8 cellular contexts compared by ENCODE assay signal in the genomic region with DNA sequence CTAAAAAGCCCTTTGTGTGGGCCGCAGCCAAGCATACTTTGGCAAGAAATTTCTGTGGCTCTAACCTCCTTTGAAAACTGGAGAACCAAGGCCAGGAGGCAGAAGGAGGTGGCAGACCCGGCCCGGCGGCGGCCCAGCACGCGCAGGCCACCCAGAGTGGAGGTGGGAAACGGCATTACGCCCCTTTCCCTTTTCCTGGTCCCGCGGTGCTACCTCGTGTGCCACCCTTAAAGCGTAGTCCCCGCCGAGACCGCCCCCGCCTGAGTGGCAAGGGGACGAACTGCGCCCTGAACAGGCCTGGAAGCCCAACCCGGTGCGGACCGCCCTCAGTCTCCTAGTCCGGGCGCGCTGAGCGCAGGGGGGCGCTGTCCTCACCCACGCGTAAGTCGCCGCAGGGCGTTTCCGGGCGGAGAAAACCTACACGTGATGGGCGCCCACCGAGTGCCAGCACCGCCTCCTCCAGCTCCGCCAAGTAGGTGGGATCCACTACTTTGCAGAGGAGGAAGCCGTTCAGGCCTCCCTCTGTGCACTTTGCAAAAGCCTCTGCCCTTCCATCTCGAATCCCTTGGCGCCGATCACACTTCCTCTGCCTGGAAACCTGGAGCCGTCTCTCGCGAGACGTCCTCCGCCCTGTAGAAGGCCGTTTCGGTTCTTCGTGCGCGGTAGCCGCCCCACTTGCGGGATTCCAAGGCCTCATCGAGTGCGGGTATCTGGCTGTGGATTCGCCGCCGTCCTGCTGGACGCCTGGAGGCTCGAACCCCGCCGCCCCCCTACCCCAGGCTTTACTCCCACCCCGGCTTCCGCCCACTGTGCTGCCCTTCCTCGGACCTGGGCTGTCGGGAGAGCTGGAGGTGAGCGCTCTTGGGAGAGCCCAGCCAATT. TPM values are rescaled to one million over a fixed set of nuclear protein-coding genes. Genes with fewer than 3 reads are reported as not detected.
DNase-seq lines count a peak whose midpoint lies in the region; ATAC-seq and TF ChIP-seq lines count a peak whose summit lies in the region.

TSS of gene ACCS (plus strand) at position 420 of the 881 bp plus-strand sequence. CDS start 1,358 bp downstream, outside the sequence.

- H3K27ac Mint-ChIP-seq in activated CD4-positive, alpha-beta memory T cell treated with anti-CD3 and anti-CD28 coated beads, Interleukin-2, amount 10 ng/mL, durations not matched to agents 7 days and 5 days: peak within 1 kb of the TSS; percentile 82

- peaks cover 41% of the 10 kb centered on the region for H3K4me1 Mint-ChIP-seq in activated CD4-positive, alpha-beta memory T cell treated with anti-CD3 and anti-CD28 coated beads, Interleukin-2, amount 10 ng/mL, durations not matched to agents 7 days and 5 days

- ATAC-seq in GM19043 (IDR thresholded peaks at IDR 0.05; ENCODE audit: low read depth, unreplicated experiment): peak; percentile 96
- peak; percentile 95 for ATAC-seq in HG03342 (IDR thresholded peaks at IDR 0.05; ENCODE audit: unreplicated experiment)

- H3K27me3 Mint-ChIP-seq in activated CD4-positive, alpha-beta memory T cell treated with anti-CD3 and anti-CD28 coated beads, Interleukin-2, amount 10 ng/mL, durations not matched to agents 7 days and 5 days: no peaks in the 10 kb centered on the region

- H3K36me3 Mint-ChIP-seq in activated CD4-positive, alpha-beta memory T cell treated with anti-CD3 and anti-CD28 coated beads, Interleukin-2, amount 10 ng/mL, durations not matched to agents 7 days and 5 days (ENCODE audit: low read depth): peaks cover 17% of the 10 kb centered on the region

- H3K9me3 Mint-ChIP-seq in activated CD4-positive, alpha-beta memory T cell treated with anti-CD3 and anti-CD28 coated beads, Interleukin-2, amount 10 ng/mL, durations not matched to agents 7 days and 5 days: no peaks in the 10 kb centered on the region

- peak within 1 kb of the TSS; percentile 81 for H3K4me3 Mint-ChIP-seq in activated CD4-positive, alpha-beta memory T cell treated with anti-CD3 and anti-CD28 coated beads, Interleukin-2, amount 10 ng/mL, durations not matched to agents 7 days and 5 days

- intact Hi-C loops in dorsolateral prefrontal cortex (cut with DNase I): no loop called here
- intact Hi-C loops in lower leg skin (cut with DNase I; ENCODE audit: low total_unique reads): no loop called here

- H3K27ac ChIP-seq in dorsolateral prefrontal cortex: peak within 1 kb of the TSS in 58 of 59 donors; percentile 24 to 95 (median 84)

- H3K4me3 ChIP-seq in AG10803 (ENCODE audit: low read length) (peak within 1 kb of the TSS; percentile 77), dorsolateral prefrontal cortex (peak within 1 kb of the TSS; percentile 40 to 90 (median 79)), lower leg skin (ENCODE audit: low read depth, poor library complexity, severe bottlenecking) (peak within 1 kb of the TSS; percentile 82)

- no peaks in the 10 kb centered on the region for H3K27me3 ChIP-seq in dorsolateral prefrontal cortex

- TF ChIP-seq CTCF in AG10803 (conservative IDR thresholded peaks at IDR 0.05; ENCODE audit: low read length): peak; percentile 66
- peak; percentile 49 to 90 (median 78) for TF ChIP-seq CTCF in dorsolateral prefrontal cortex (IDR thresholded peaks at IDR 0.05 in 54 of 56, conservative IDR thresholded peaks at IDR 0.05 in 2 of 56; ENCODE audit: low read depth in 1 of 56, partially characterized antibody in 56 of 56)
- TF ChIP-seq CTCF in lower leg skin (IDR thresholded peaks at IDR 0.05): no peak

- DNase-seq in AG10803 (ENCODE audit: low read depth) (peak; percentile 97), NCI-H510A treated with DMSO at 0.1 percent for 48 hours (lab: John Stamatoyannopoulos, UW) (peak; percentile 21), dorsolateral prefrontal cortex (peak; percentile 79 to 92 (median 90)), lower leg skin (ENCODE audit: low spot score in 2 of 2) (peak; percentile 95 to 99)
- DNase-seq in activated CD4-positive, alpha-beta memory T cell treated with anti-CD3 and anti-CD28 coated beads, Interleukin-2, amount 10 ng/mL, durations not matched to agents 7 days and 5 days: peak; percentile 92
- DNase-seq in stimulated activated CD4-positive, alpha-beta T cell treated with anti-CD3 and anti-CD28 coated beads, Interleukin-4, amount 100 ng/mL, for 4 hours: peak; percentile 75 to 85

- WGBS in lower leg skin, 2 donors: 1% methylated on average over 43 to 66 of the region's 69 CpGs

- POLR2A ChIA-PET in activated CD4-positive, alpha-beta memory T cell treated with anti-CD3 and anti-CD28 coated beads, Interleukin-2, amount 10 ng/mL, durations not matched to agents 7 days and 5 days (lab: Charles Lee): interaction anchor here (1.0 to 2.2 kb wide), 2 partner anchors 17 to 29 kb away, joined by 3 to 6 read pairs; partner anchors contain the start of gene EXT2

- TF ChIP-seq POLR2A in lower leg skin (IDR thresholded peaks at IDR 0.05): no peak

- CTCF ChIA-PET in activated CD4-positive, alpha-beta memory T cell treated with anti-CD3 and anti-CD28 coated beads, Interleukin-2, amount 10 ng/mL, durations not matched to agents 7 days and 5 days (lab: Charles Lee): interaction anchor here (0.6 to 9.3 kb wide), 6 partner anchors 10 to 124 kb away, joined by 3 to 67 read pairs (median 4); partner anchors contain the start of gene EXT2

RNA-seq across cellular contexts. Expression of gene ACCS, which starts in this region (rescaled TPM):
- total RNA-seq in activated CD4-positive, alpha-beta memory T cell treated with anti-CD3 and anti-CD28 coated beads, Interleukin-2, amount 10 ng/mL, durations not matched to agents 7 days and 5 days: 10 to 100 TPM; 38.8 to 41.1 TPM
- total RNA-seq in dorsolateral prefrontal cortex (10 to 100 TPM in 113 of 120 experiments, 1 to 10 TPM in 7; 5.0 to 38.8 (median 17.8) TPM), lower leg skin (10 to 100 TPM in 2 of 4 donors, 1 to 10 TPM in 2; 7.7 to 21.7 (median 12.1) TPM)

Comparison
In these comparisons a context has a peak if more than half of its experiments do, and no peak if none do; other contexts are left out.
1. Peak in every context shown above with its lines: DNase-seq, ATAC-seq, H3K4me3 ChIP-seq and H3K27ac ChIP-seq.
2. DNase-seq: peak in every context shown above with its lines; median percentile 97 in AG10803; 97 in lower leg skin; 92 in activated CD4-positive, alpha-beta memory T cell treated with anti-CD3 and anti-CD28 coated beads, Interleukin-2, amount 10 ng/mL, durations not matched to agents 7 days and 5 days; 90 in dorsolateral prefrontal cortex; 80 in stimulated activated CD4-positive, alpha-beta T cell treated with anti-CD3 and anti-CD28 coated beads, Interleukin-4, amount 100 ng/mL, for 4 hours; 21 in NCI-H510A treated with DMSO at 0.1 percent for 48 hours.
3. CTCF ChIP-seq: peak in AG10803 (single experiment) and dorsolateral prefrontal cortex (56 of 56); none in lower leg skin (0 of 3).